ENCODE assay signal across 1 cellular context in the genomic region with DNA sequence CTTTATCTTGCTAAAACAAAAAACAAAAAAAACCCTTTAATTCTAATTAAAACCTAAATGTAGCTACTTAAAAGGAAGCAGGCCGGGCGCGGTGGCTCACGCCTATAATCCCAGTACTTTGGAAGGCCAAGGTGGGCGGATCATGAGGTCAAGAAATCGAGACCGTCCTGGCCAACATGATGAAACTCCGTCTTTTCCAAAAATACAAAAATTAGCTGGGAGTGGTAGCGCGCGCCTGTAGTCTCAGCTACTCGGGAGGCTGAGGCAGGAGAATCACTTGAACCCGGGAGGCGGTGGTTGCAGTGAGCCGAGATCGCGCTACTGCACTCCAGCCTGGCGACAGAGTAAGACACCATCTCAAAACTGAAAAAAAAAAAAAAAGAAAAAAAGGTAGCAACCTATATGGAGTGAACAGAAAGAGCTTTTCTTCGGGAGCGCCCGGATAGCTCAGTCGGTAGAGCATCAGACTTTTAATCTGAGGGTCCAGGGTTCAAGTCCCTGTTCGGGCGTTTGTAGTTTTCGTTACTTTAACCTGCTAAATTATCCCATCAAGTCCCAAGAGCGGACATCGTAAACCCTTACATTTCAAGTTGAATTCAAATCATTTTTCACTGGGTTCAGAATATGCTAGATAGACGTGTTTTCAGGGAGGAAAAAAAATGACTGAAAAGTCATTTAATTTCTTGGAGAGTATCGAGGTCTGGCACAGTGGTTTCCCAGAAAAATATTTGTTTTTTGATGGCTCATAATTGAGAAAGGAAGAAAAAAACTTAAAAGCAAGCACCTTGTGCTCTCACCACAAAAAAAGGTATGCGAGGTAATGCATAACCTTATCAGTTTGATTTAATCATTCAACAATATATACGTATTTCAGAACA.
A peak's percentile ranks its signal among the peaks of the same experiment; 100 is the strongest.
TF ChIP-seq lines count a peak whose summit lies in the region.

No MANE protein-coding gene starts in this region.

TF ChIP-seq in HepG2, 621 proteins besides CTCF, POLR2A, EP300 and RAD21 (continued from another document and continues in another):
- TF ChIP-seq, protein P1, sequence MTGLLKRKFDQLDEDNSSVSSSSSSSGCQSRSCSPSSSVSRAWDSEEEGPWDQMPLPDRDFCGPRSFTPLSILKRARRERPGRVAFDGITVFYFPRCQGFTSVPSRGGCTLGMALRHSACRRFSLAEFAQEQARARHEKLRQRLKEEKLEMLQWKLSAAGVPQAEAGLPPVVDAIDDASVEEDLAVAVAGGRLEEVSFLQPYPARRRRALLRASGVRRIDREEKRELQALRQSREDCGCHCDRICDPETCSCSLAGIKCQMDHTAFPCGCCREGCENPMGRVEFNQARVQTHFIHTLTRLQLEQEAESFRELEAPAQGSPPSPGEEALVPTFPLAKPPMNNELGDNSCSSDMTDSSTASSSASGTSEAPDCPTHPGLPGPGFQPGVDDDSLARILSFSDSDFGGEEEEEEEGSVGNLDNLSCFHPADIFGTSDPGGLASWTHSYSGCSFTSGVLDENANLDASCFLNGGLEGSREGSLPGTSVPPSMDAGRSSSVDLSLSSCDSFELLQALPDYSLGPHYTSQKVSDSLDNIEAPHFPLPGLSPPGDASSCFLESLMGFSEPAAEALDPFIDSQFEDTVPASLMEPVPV (CRISPR knock-in tag; IDR thresholded peaks at IDR 0.05) = no peak
- TF ChIP-seq, protein P2, sequence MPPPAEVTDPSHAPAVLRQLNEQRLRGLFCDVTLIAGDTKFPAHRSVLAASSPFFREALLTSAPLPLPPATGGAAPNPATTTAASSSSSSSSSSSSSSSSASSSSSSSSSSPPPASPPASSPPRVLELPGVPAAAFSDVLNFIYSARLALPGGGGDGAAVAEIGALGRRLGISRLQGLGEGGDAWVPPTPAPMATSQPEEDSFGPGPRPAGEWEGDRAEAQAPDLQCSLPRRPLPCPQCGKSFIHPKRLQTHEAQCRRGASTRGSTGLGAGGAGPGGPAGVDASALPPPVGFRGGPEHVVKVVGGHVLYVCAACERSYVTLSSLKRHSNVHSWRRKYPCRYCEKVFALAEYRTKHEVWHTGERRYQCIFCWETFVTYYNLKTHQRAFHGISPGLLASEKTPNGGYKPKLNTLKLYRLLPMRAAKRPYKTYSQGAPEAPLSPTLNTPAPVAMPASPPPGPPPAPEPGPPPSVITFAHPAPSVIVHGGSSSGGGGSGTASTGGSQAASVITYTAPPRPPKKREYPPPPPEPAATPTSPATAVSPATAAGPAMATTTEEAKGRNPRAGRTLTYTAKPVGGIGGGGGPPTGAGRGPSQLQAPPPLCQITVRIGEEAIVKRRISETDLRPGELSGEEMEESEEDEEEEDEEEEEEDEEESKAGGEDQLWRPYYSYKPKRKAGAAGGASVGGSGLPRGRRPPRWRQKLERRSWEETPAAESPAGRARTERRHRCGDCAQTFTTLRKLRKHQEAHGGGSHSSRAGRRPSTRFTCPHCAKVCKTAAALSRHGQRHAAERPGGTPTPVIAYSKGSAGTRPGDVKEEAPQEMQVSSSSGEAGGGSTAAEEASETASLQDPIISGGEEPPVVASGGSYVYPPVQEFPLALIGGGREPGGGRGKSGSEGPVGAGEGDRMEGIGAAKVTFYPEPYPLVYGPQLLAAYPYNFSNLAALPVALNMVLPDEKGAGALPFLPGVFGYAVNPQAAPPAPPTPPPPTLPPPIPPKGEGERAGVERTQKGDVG (CRISPR knock-in tag; IDR thresholded peaks at IDR 0.05; ENCODE audit: borderline replicate concordance) = no peak
- TF ChIP-seq, protein P3, sequence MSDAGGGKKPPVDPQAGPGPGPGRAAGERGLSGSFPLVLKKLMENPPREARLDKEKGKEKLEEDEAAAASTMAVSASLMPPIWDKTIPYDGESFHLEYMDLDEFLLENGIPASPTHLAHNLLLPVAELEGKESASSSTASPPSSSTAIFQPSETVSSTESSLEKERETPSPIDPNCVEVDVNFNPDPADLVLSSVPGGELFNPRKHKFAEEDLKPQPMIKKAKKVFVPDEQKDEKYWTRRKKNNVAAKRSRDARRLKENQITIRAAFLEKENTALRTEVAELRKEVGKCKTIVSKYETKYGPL (CRISPR knock-in tag; IDR thresholded peaks at IDR 0.05) = no peak
- no peak for TF ChIP-seq MEIS1 (CRISPR knock-in tag; IDR thresholded peaks at IDR 0.05; ENCODE audit: borderline replicate concordance)
- no peak for TF ChIP-seq AGO1 (IDR thresholded peaks at IDR 0.05; ENCODE audit: low read depth, low read length, poor library complexity, severe bottlenecking)
- TF ChIP-seq, protein P4, sequence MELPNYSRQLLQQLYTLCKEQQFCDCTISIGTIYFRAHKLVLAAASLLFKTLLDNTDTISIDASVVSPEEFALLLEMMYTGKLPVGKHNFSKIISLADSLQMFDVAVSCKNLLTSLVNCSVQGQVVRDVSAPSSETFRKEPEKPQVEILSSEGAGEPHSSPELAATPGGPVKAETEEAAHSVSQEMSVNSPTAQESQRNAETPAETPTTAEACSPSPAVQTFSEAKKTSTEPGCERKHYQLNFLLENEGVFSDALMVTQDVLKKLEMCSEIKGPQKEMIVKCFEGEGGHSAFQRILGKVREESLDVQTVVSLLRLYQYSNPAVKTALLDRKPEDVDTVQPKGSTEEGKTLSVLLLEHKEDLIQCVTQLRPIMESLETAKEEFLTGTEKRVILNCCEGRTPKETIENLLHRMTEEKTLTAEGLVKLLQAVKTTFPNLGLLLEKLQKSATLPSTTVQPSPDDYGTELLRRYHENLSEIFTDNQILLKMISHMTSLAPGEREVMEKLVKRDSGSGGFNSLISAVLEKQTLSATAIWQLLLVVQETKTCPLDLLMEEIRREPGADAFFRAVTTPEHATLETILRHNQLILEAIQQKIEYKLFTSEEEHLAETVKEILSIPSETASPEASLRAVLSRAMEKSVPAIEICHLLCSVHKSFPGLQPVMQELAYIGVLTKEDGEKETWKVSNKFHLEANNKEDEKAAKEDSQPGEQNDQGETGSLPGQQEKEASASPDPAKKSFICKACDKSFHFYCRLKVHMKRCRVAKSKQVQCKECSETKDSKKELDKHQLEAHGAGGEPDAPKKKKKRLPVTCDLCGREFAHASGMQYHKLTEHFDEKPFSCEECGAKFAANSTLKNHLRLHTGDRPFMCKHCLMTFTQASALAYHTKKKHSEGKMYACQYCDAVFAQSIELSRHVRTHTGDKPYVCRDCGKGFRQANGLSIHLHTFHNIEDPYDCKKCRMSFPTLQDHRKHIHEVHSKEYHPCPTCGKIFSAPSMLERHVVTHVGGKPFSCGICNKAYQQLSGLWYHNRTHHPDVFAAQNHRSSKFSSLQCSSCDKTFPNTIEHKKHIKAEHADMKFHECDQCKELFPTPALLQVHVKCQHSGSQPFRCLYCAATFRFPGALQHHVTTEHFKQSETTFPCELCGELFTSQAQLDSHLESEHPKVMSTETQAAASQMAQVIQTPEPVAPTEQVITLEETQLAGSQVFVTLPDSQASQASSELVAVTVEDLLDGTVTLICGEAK (IDR thresholded peaks at IDR 0.05) = 0 out of 2 replicates have a peak, but pooled peaks have one; percentile 19
- TF ChIP-seq, protein P4 (CRISPR knock-in tag; IDR thresholded peaks at IDR 0.05) = no peak
- peak; percentile 58 for TF ChIP-seq NFIC (IDR thresholded peaks at IDR 0.05; ENCODE audit: low read length)
- TF ChIP-seq ZBTB7B (CRISPR knock-in tag; IDR thresholded peaks at IDR 0.05) = no peak
- 0 out of 2 replicates have a peak, but pooled peaks have one; percentile 33 for TF ChIP-seq DMAP1 (CRISPR knock-in tag; IDR thresholded peaks at IDR 0.05)
- no peak for TF ChIP-seq NAIF1 (CRISPR knock-in tag; IDR thresholded peaks at IDR 0.05; ENCODE audit: borderline replicate concordance)
- TF ChIP-seq, protein P5, sequence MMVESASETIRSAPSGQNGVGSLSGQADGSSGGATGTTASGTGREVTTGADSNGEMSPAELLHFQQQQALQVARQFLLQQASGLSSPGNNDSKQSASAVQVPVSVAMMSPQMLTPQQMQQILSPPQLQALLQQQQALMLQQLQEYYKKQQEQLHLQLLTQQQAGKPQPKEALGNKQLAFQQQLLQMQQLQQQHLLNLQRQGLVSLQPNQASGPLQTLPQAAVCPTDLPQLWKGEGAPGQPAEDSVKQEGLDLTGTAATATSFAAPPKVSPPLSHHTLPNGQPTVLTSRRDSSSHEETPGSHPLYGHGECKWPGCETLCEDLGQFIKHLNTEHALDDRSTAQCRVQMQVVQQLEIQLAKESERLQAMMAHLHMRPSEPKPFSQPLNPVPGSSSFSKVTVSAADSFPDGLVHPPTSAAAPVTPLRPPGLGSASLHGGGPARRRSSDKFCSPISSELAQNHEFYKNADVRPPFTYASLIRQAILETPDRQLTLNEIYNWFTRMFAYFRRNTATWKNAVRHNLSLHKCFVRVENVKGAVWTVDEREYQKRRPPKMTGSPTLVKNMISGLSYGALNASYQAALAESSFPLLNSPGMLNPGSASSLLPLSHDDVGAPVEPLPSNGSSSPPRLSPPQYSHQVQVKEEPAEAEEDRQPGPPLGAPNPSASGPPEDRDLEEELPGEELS (CRISPR knock-in tag; IDR thresholded peaks at IDR 0.05) = 0 out of 2 replicates have a peak, but pooled peaks have one; percentile 11
- peak; percentile 48; the same call in 1 of the 2 replicates for TF ChIP-seq PHF21A (CRISPR knock-in tag; IDR thresholded peaks at IDR 0.05)
- TF ChIP-seq ERF (CRISPR knock-in tag; IDR thresholded peaks at IDR 0.05) = peak; percentile 45; the same call in 1 of the 2 replicates
- peak; percentile 71; the same call in 1 of the 2 replicates for TF ChIP-seq ADNP (CRISPR knock-in tag; IDR thresholded peaks at IDR 0.05)
- 0 out of 2 replicates have a peak, but pooled peaks have one; percentile 11 for TF ChIP-seq ONECUT2 (CRISPR knock-in tag; IDR thresholded peaks at IDR 0.05)
- peak; percentile 45; the same call in 1 of the 2 replicates for TF ChIP-seq ZNF558 (CRISPR knock-in tag; IDR thresholded peaks at IDR 0.05; ENCODE audit: borderline replicate concordance)
- no peak for TF ChIP-seq SOX6 (IDR thresholded peaks at IDR 0.05)
- 0 out of 2 replicates have a peak, but pooled peaks have one; percentile 22 for TF ChIP-seq SOX6 (CRISPR knock-in tag; IDR thresholded peaks at IDR 0.05)
- TF ChIP-seq, protein P6, sequence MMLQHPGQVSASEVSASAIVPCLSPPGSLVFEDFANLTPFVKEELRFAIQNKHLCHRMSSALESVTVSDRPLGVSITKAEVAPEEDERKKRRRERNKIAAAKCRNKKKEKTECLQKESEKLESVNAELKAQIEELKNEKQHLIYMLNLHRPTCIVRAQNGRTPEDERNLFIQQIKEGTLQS (CRISPR knock-in tag; IDR thresholded peaks at IDR 0.05) = 0 out of 2 replicates have a peak, but pooled peaks have one; percentile 26
- peak; percentile 89 for TF ChIP-seq RBM22 (optimal IDR thresholded peaks at IDR 0.05; ENCODE audit: low read length)
- no peak for TF ChIP-seq GABPA (IDR thresholded peaks at IDR 0.05; ENCODE audit: low read depth, low read length)
- 0 out of 2 replicates have a peak, but pooled peaks have one; percentile 25 for TF ChIP-seq GABPA (CRISPR knock-in tag; IDR thresholded peaks at IDR 0.05; ENCODE audit: low read depth)
- TF ChIP-seq, protein P7, sequence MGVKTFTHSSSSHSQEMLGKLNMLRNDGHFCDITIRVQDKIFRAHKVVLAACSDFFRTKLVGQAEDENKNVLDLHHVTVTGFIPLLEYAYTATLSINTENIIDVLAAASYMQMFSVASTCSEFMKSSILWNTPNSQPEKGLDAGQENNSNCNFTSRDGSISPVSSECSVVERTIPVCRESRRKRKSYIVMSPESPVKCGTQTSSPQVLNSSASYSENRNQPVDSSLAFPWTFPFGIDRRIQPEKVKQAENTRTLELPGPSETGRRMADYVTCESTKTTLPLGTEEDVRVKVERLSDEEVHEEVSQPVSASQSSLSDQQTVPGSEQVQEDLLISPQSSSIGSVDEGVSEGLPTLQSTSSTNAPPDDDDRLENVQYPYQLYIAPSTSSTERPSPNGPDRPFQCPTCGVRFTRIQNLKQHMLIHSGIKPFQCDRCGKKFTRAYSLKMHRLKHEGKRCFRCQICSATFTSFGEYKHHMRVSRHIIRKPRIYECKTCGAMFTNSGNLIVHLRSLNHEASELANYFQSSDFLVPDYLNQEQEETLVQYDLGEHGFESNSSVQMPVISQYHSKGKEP (CRISPR knock-in tag; IDR thresholded peaks at IDR 0.05) = no peak
- TF ChIP-seq, protein P8, sequence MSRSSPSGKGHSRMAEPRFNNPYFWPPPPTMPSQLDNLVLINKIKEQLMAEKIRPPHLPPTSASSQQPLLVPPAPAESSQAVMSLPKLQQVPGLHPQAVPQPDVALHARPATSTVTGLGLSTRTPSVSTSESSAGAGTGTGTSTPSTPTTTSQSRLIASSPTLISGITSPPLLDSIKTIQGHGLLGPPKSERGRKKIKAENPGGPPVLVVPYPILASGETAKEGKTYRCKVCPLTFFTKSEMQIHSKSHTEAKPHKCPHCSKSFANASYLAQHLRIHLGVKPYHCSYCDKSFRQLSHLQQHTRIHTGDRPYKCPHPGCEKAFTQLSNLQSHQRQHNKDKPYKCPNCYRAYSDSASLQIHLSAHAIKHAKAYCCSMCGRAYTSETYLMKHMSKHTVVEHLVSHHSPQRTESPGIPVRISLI (CRISPR knock-in tag; IDR thresholded peaks at IDR 0.05; ENCODE audit: borderline replicate concordance) = peak; percentile 99
- TF ChIP-seq SAP130 (CRISPR knock-in tag; IDR thresholded peaks at IDR 0.05; ENCODE audit: low read depth) = peak; percentile 32; the same call in 1 of the 2 replicates
- 0 out of 2 replicates have a peak, but pooled peaks have one; percentile 15 for TF ChIP-seq ZFX (CRISPR knock-in tag; IDR thresholded peaks at IDR 0.05; ENCODE audit: low read depth)
- TF ChIP-seq GTF3A (CRISPR knock-in tag; conservative IDR thresholded peaks at IDR 0.05) = no peak
